ENCODE assay signal across 16 cellular contexts in genomic region chr7:4763794-4764185, GRCh38. TPM values are rescaled to one million over a fixed set of nuclear protein-coding genes. Genes with fewer than 3 reads are reported as not detected.
DNase-seq lines count a peak whose midpoint lies in the region; ATAC-seq, FAIRE-seq and TF ChIP-seq lines count a peak whose summit lies in the region.
"Had no signal": no experiment of that assay in that cellular context is flagged by ENCODE, and none has a peak within 500 bp of the region (broad histone marks: within the 10 kb centered on the region; RNA-seq: fewer than 3 reads in every experiment).

No MANE protein-coding gene starts in this region.

- no peak for TF ChIP-seq CTCF in HepG2 (CRISPR knock-in tag; IDR thresholded peaks at IDR 0.05)
- TF ChIP-seq CTCF in right lobe of liver (IDR thresholded peaks at IDR 0.05): no peak
- TF ChIP-seq CTCF in H9 (conservative IDR thresholded peaks at IDR 0.05): no peak

- no peaks in the 10 kb centered on the region for H4K20me1 ChIP-seq in HepG2 (ENCODE audit: insufficient read depth, low read length)
- H4K20me1 ChIP-seq in H9 (ENCODE audit: control insufficient read depth, insufficient read depth, insufficient read length): no peaks in the 10 kb centered on the region

- intact Hi-C loops in HepG2 (cut with micrococcal nuclease; ENCODE audit: unreplicated experiment): no loop called here
- intact Hi-C loops in right lobe of liver (cut with DNase I): no loop called here

- H3K23me2 ChIP-seq in H9 (ENCODE audit: insufficient read length, low read depth, low read length, poor library complexity, severe bottlenecking): no peaks in the 10 kb centered on the region

- in situ Hi-C loops in HepG2 (cut with HindIII; ENCODE audit: extremely low pct_ligation_motif_present, low pct_unique_long_range_greater_than_20kb): loop anchor here (25.0 kb wide), 1 partner anchor 151 kb away; no protein-coding TSS in a partner anchor

- H3K18ac ChIP-seq in H9 (ENCODE audit: insufficient read length, low read depth, low read length): no peak overlapping the region

- no peak overlapping the region for H4K91ac ChIP-seq in H9 (ENCODE audit: insufficient read length, low read depth, low read length)

- H3K36me3 Mint-ChIP-seq in stimulated activated effector memory CD8-positive, alpha-beta T cell treated with anti-CD3 and anti-CD28 coated beads, Interleukin-12 subunit alpha, Interleukin-12 subunit beta, amount 100 ng/mL, for 72 hours: peaks cover 59% of the 10 kb centered on the region
- peaks cover 9 to 11% (median 10%) of the 10 kb centered on the region in 3 experiments; a peak in 6 of 7 replicates for H3K36me3 Mint-ChIP-seq in H9 (ENCODE audit: insufficient read depth in 1 of 3, low read depth in 3 of 3)
- H3K36me3 Mint-ChIP-seq: IgD-negative memory B cell had no signal

- H4K5ac ChIP-seq in H9 (ENCODE audit: insufficient read length, low read depth, low read length): no peak overlapping the region

- no TSS peak for BruUV-seq in HepG2 (replicated peaks; lab: Mats Ljungman, UMichigan)

- H3K4ac ChIP-seq in H9 (ENCODE audit: low read depth, low read length): no peak overlapping the region

- H2AFZ ChIP-seq in HepG2 (ENCODE audit: low read length) (no peak overlapping the region), H9 (ENCODE audit: low read length) (no peak overlapping the region)

- no peaks in the 10 kb centered on the region for H3K79me2 ChIP-seq in HepG2 (ENCODE audit: insufficient read depth, low read length)
- no peaks in the 10 kb centered on the region for H3K79me2 ChIP-seq in H9 (ENCODE audit: insufficient read depth, low read length)

- H3K4me1 ChIP-seq in HepG2 (ENCODE audit: insufficient read depth, low read length) (no peaks in the 10 kb centered on the region), right lobe of liver (no peaks in the 10 kb centered on the region), muscle layer of colon (ENCODE audit: insufficient read depth, low read length) (peaks cover 29% of the 10 kb centered on the region), H9 (ENCODE audit: insufficient read depth, low read length) (no peaks in the 10 kb centered on the region)

- ATAC-seq in HepG2: no peak
- ATAC-seq in right lobe of liver: no peak
- ATAC-seq in stimulated activated effector memory CD8-positive, alpha-beta T cell treated with anti-CD3 and anti-CD28 coated beads, Interleukin-12 subunit alpha, Interleukin-12 subunit beta, amount 100 ng/mL, for 72 hours: no peak
- ATAC-seq in HG02588 (IDR thresholded peaks at IDR 0.05; ENCODE audit: unreplicated experiment): no peak

- no peaks in the 10 kb centered on the region for H3K79me1 ChIP-seq in H9 (ENCODE audit: insufficient read depth, low read depth, low read length, poor library complexity, severe bottlenecking)

- no peak overlapping the region for H4K8ac ChIP-seq in H9 (replicated peaks; ENCODE audit: insufficient read length, low read depth, low read length)

- H3T11ph ChIP-seq in H9 (ENCODE audit: low read length): no peak overlapping the region

- peak overlapping the region; percentile 23 for H3K27ac Mint-ChIP-seq in stimulated activated effector memory CD8-positive, alpha-beta T cell treated with anti-CD3 and anti-CD28 coated beads, Interleukin-12 subunit alpha, Interleukin-12 subunit beta, amount 100 ng/mL, for 72 hours
- H3K27ac Mint-ChIP-seq in H9: no peak overlapping the region
- H3K27ac Mint-ChIP-seq: B cell; CD4-positive, alpha-beta T cell; IgD-negative memory B cell had no signal

- WGBS in HepG2 (ENCODE audit: low lambda C conversion rate): 93% methylated on average over 5 of the region's 21 CpGs
- WGBS in right lobe of liver (ENCODE audit: insufficient coverage, low coverage, low lambda C conversion rate, missing lambda C conversion rate): 100% methylated on average over 2 of the region's 21 CpGs
- WGBS in H9 (ENCODE audit: extremely low coverage, insufficient read length, low lambda C conversion rate): no CpG with 5 or more reads among the region's 21 CpGs

- no peaks in the 10 kb centered on the region for H3K27me3 Mint-ChIP-seq in H9 (ENCODE audit: low read depth)
- H3K27me3 Mint-ChIP-seq: B cell; CD4-positive, alpha-beta T cell; IgD-negative memory B cell had no signal

- H3K4me1 Mint-ChIP-seq in stimulated activated effector memory CD8-positive, alpha-beta T cell treated with anti-CD3 and anti-CD28 coated beads, Interleukin-12 subunit alpha, Interleukin-12 subunit beta, amount 100 ng/mL, for 72 hours: no peaks in the 10 kb centered on the region
- no peaks in the 10 kb centered on the region for H3K4me1 Mint-ChIP-seq in H9
- H3K4me1 Mint-ChIP-seq: B cell, IgD-negative memory B cell had no signal

- POLR2A ChIA-PET in HepG2 (lab: Yijun Ruan, JAX): no interaction called here

- H3K56ac ChIP-seq in H9 (ENCODE audit: insufficient read length, low read depth, low read length): no peak overlapping the region

- no peak overlapping the region for H2AK5ac ChIP-seq in H9 (ENCODE audit: insufficient read length, low read length)

- no peak overlapping the region for H3K9ac ChIP-seq in HepG2 (ENCODE audit: insufficient read depth, low read depth, low read length)
- no peak overlapping the region for H3K9ac ChIP-seq in muscle layer of colon (ENCODE audit: low read length)
- H3K9ac ChIP-seq in H9 (ENCODE audit: extremely low read depth, insufficient read length, low read length): no peak overlapping the region

- no peak overlapping the region for H2BK120ac ChIP-seq in H9 (ENCODE audit: low read depth, low read length, poor library complexity, severe bottlenecking)

- no peaks in the 10 kb centered on the region for H3K9me3 Mint-ChIP-seq in stimulated activated effector memory CD8-positive, alpha-beta T cell treated with anti-CD3 and anti-CD28 coated beads, Interleukin-12 subunit alpha, Interleukin-12 subunit beta, amount 100 ng/mL, for 72 hours
- H3K9me3 Mint-ChIP-seq in H9: no peaks in the 10 kb centered on the region
- H3K9me3 Mint-ChIP-seq: CD4-positive, alpha-beta T cell; IgD-negative memory B cell had no signal

- H3K4me3 Mint-ChIP-seq in stimulated activated effector memory CD8-positive, alpha-beta T cell treated with anti-CD3 and anti-CD28 coated beads, Interleukin-12 subunit alpha, Interleukin-12 subunit beta, amount 100 ng/mL, for 72 hours: no peak overlapping the region
- no peak overlapping the region for H3K4me3 Mint-ChIP-seq in H9
- H3K4me3 Mint-ChIP-seq: B cell; CD4-positive, alpha-beta T cell; IgD-negative memory B cell had no signal

- H3K4me2 ChIP-seq in HepG2 (ENCODE audit: low read depth, low read length) (no peak overlapping the region), H9 (ENCODE audit: insufficient read depth, insufficient read length, low read length) (no peak overlapping the region)

- CTCF ChIA-PET in HepG2 (lab: Yijun Ruan, JAX; ENCODE audit: low intra/inter-chr PET ratio, low total read pairs): no interaction called here

- TF ChIP-seq EP300 in HepG2 (IDR thresholded peaks at IDR 0.05; ENCODE audit: low read depth in 2 of 2, low read length in 2 of 2) (no peak), HepG2 (CRISPR knock-in tag; IDR thresholded peaks at IDR 0.05; ENCODE audit: borderline replicate concordance) (no peak)

- no peak overlapping the region for H2BK12ac ChIP-seq in H9 (ENCODE audit: insufficient read length, low read depth, low read length)

- H3K14ac ChIP-seq in H9 (ENCODE audit: insufficient read depth, low read length): no peak overlapping the region

- no peak overlapping the region for H2BK20ac ChIP-seq in H9 (ENCODE audit: low read depth, low read length, poor library complexity, severe bottlenecking)

- peaks cover 10 to 47% of the 10 kb centered on the region in 2 experiments for H3K36me3 ChIP-seq in HepG2 (replicated peaks in 1 of 2; ENCODE audit: control insufficient read depth in 1 of 2, insufficient read depth in 2 of 2, low read length in 2 of 2)
- peaks cover 0 to 43% (median 19%) of the 10 kb centered on the region in 4 donors for H3K36me3 ChIP-seq in right lobe of liver
- peaks cover 44% of the 10 kb centered on the region for H3K36me3 ChIP-seq in muscle layer of colon (ENCODE audit: insufficient read depth, low read length)

- no peak overlapping the region for H2BK5ac ChIP-seq in H9 (ENCODE audit: insufficient read length, low read length)

- no peak for FAIRE-seq in HepG2 (lab: Jason Lieb, UNC)
- FAIRE-seq: A204.1, H54 had no signal

- H3K4me3 ChIP-seq in HepG2 (replicated peaks in 1 of 3; ENCODE audit: insufficient read depth in 1 of 3, low read depth in 2 of 3, low read length in 3 of 3): no peak overlapping the region
- no peak overlapping the region for H3K4me3 ChIP-seq in right lobe of liver
- H3K4me3 ChIP-seq in muscle layer of colon (ENCODE audit: low read depth in 1 of 2, low read length in 2 of 2): no peak overlapping the region

- H3K27ac ChIP-seq in HepG2 (ENCODE audit: extremely low read length, insufficient read depth, low read length) (no peak overlapping the region), right lobe of liver (no peak overlapping the region), muscle layer of colon (ENCODE audit: low read depth, low read length) (peak overlapping the region; percentile 97), H9 (ENCODE audit: insufficient read length, low read depth, low read length) (no peak overlapping the region)

- DNase-seq in HepG2 (ENCODE audit: low spot score) (no peak), right lobe of liver (no peak), DMS153 (lab: John Stamatoyannopoulos, UW) (no peak), H9 (no peak)
- no peak for DNase-seq in stimulated activated effector memory CD8-positive, alpha-beta T cell treated with anti-CD3 and anti-CD28 coated beads, Interleukin-12 subunit alpha, Interleukin-12 subunit beta, amount 100 ng/mL, for 72 hours (ENCODE audit: low spot score in 2 of 2)
- DNase-seq: C1 segment of cervical spinal cord; Calu3; CD4-positive, alpha-beta T cell; DMS 273 treated with DMSO at 0.1 percent for 48 hours; DND-41 had no signal

- TF ChIP-seq POLR2A in HepG2 (IDR thresholded peaks at IDR 0.05; ENCODE audit: insufficient read depth in 1 of 2, low read depth in 2 of 2, low read length in 2 of 2) (0 out of 4 replicates have a peak, but pooled peaks of 1 of the 2 experiments have one; percentile 10), right lobe of liver (IDR thresholded peaks at IDR 0.05) (no peak)

- no peak overlapping the region for H3K23ac ChIP-seq in H9 (ENCODE audit: insufficient read length, low read depth, low read length)

- no peaks in the 10 kb centered on the region for H3K9me3 ChIP-seq in HepG2 (ENCODE audit: low read length)
- no peaks in the 10 kb centered on the region for H3K9me3 ChIP-seq in right lobe of liver
- no peaks in the 10 kb centered on the region for H3K9me3 ChIP-seq in muscle layer of colon (ENCODE audit: low read length)
- H3K9me3 ChIP-seq in H9 (ENCODE audit: control insufficient read depth, low read depth, low read length): no peaks in the 10 kb centered on the region

- no peak overlapping the region for H2BK15ac ChIP-seq in H9 (ENCODE audit: low read depth, low read length)

- no peak for TF ChIP-seq RAD21 in HepG2 (CRISPR knock-in tag; IDR thresholded peaks at IDR 0.05)

- no peaks in the 10 kb centered on the region for H3K27me3 ChIP-seq in HepG2 (ENCODE audit: control insufficient read depth in 1 of 2, insufficient read depth in 2 of 2, low read length in 2 of 2)
- no peaks in the 10 kb centered on the region for H3K27me3 ChIP-seq in right lobe of liver
- no peaks in the 10 kb centered on the region for H3K27me3 ChIP-seq in muscle layer of colon (ENCODE audit: control insufficient read depth in 1 of 2, insufficient read depth in 2 of 2, low read length in 2 of 2)
- H3K27me3 ChIP-seq in H9 (ENCODE audit: insufficient read depth, low read length): no peaks in the 10 kb centered on the region

RNA-seq across cellular contexts. Expression of gene AP5Z1, which starts 11.6 kb away (rescaled TPM):
- total RNA-seq in HepG2 (2016; rRNA removed; fragmentation: Illumina TruSeq; extraction: Trizol): 7.4 and 15.1 TPM in 2 replicates
- 3.5 and 6.4 TPM in 2 replicates for total RNA-seq in HepG2 (2016; cell fraction: cytosol; rRNA removed; fragmentation: Illumina TruSeq; extraction: Trizol; ENCODE audit: low read depth)
- 7.5 and 15.3 TPM in 2 replicates for total RNA-seq in HepG2 (2016; cell fraction: insoluble cytoplasmic fraction; rRNA removed; fragmentation: Illumina TruSeq; extraction: Trizol)
- 4.1 and 5.0 TPM in 2 replicates for total RNA-seq in HepG2 (2016; cell fraction: membrane; rRNA removed; fragmentation: Illumina TruSeq; extraction: Trizol)
- total RNA-seq in HepG2 (2016; cell fraction: nucleus; rRNA removed; fragmentation: Illumina TruSeq; extraction: Trizol): 18.0 and 18.9 TPM in 2 replicates
- polyA plus RNA-seq in HepG2 (2011; rRNA removed): 9.3 and 16.0 TPM in 2 replicates
- polyA plus RNA-seq in HepG2 (2011; cell fraction: cytosol; rRNA removed): 3.8 and 7.7 TPM in 2 replicates
- polyA plus RNA-seq in HepG2 (2011; cell fraction: nucleus; rRNA removed): 83.4 and 101 TPM in 2 replicates
- polyA plus RNA-seq in HepG2 (2012): 5.9 and 7.4 TPM in 2 replicates
- polyA plus RNA-seq in HepG2 (2016; cell fraction: cytosol; fragmentation: Illumina TruSeq; extraction: Trizol; ENCODE audit: low read depth): 1.8 and 2.1 TPM in 2 replicates
- 7.7 and 9.3 TPM in 2 replicates for polyA plus RNA-seq in HepG2 (2016; cell fraction: insoluble cytoplasmic fraction; fragmentation: Illumina TruSeq; extraction: Trizol; ENCODE audit: low read depth)
- polyA plus RNA-seq in HepG2 (2016; cell fraction: membrane; fragmentation: Illumina TruSeq; extraction: Trizol; ENCODE audit: low read depth): 3.1 and 4.0 TPM in 2 replicates
- 42.6 and 43.4 TPM in 2 replicates for polyA plus RNA-seq in HepG2 (2016; cell fraction: nucleus; fragmentation: Illumina TruSeq; extraction: Trizol; ENCODE audit: insufficient read depth, low read depth)
- 14.8 and 17.9 TPM in 2 replicates for polyA minus RNA-seq in HepG2 (2011; rRNA and poly(A)+ RNA removed; ENCODE audit: low replicate concordance)
- polyA minus RNA-seq in HepG2 (2011; cell fraction: cytosol; rRNA and poly(A)+ RNA removed): 6.2 and 7.0 TPM in 2 replicates
- 28.0 and 28.3 TPM in 2 replicates for polyA minus RNA-seq in HepG2 (2011; cell fraction: nucleus; rRNA and poly(A)+ RNA removed)
- total RNA-seq in right lobe of liver: 10 to 100 TPM in 5 of 6 experiments, 1 to 10 TPM in 1; 9.7 to 23.6 (median 14.2) TPM
- total RNA-seq in H9 (2021): 38.3 and 39.2 TPM in 2 replicates
